13 cellular contexts compared by ENCODE assay signal in genomic region chr2:200364620-200365019, GRCh38.
"Had no signal": no experiment of that assay in that cellular context is flagged by ENCODE, and none has a peak within 500 bp of the region (broad histone marks: within the 10 kb centered on the region; RNA-seq: fewer than 3 reads in every experiment).

No MANE protein-coding gene starts in this region.

- H3K4me1 Mint-ChIP-seq: memory B cell; stimulated activated naive B cell treated with anti-CD40 and anti-IgM and Interleukin-4, amounts not matched to agents 10 μg/mL and 1 μg/mL and 100 μg/mL, for 72 hours had no signal

- H3K9ac ChIP-seq: parathyroid adenoma had no signal

- H3K27ac Mint-ChIP-seq: memory B cell; stimulated activated naive B cell treated with anti-CD40 and anti-IgM and Interleukin-4, amounts not matched to agents 10 μg/mL and 1 μg/mL and 100 μg/mL, for 72 hours had no signal

- H3K27me3 ChIP-seq: left lung, tibial nerve had no signal

- H3K27ac ChIP-seq: left lung, tibial nerve had no signal

- H3K4me3 ChIP-seq: left lung, tibial nerve had no signal

- H3K36me3 Mint-ChIP-seq: stimulated activated naive B cell treated with anti-CD40 and anti-IgM and Interleukin-4, amounts not matched to agents 10 μg/mL and 1 μg/mL and 100 μg/mL, for 72 hours had no signal

- H3K4me3 Mint-ChIP-seq: memory B cell; stimulated activated naive B cell treated with anti-CD40 and anti-IgM and Interleukin-4, amounts not matched to agents 10 μg/mL and 1 μg/mL and 100 μg/mL, for 72 hours had no signal

- H3K9me3 Mint-ChIP-seq: memory B cell; stimulated activated naive B cell treated with anti-CD40 and anti-IgM and Interleukin-4, amounts not matched to agents 10 μg/mL and 1 μg/mL and 100 μg/mL, for 72 hours had no signal

- H3K36me3 ChIP-seq: left lung, tibial nerve had no signal

- H3K9me3 ChIP-seq: left lung, tibial nerve had no signal

- DNase-seq: activated CD4-positive, alpha-beta T cell treated with anti-CD3 and anti-CD28 coated beads for 1 hour; activated CD4-positive, alpha-beta T cell treated with anti-CD3 and anti-CD28 coated beads, Interleukin-2, amount 50 U/mL, for 4 hours; activated naive CD4-positive, alpha-beta T cell treated with anti-CD3 and anti-CD28 coated beads, Interleukin-2, amount 50 U/mL, for 16 hours; activated T-cell treated with anti-CD3 and anti-CD28 coated beads, Interleukin-2, amount 50 U/mL, for 1 hour; islet precursor cell; left lung; stimulated activated CD4-positive, alpha-beta T cell treated with anti-CD3 and anti-CD28 coated beads, Interleukin-4, amount 100 ng/mL, for 1 hour; stimulated activated naive B cell treated with anti-CD40 and anti-IgM and Interleukin-4, amounts not matched to agents 10 μg/mL and 1 μg/mL and 100 μg/mL, for 72 hours; T-helper 1 cell; T1000 had no signal
